In genomic region chr11:59051383-59051782, GRCh38 we compare ENCODE assay signal across 17 cellular contexts. TPM values are rescaled to one million over a fixed set of nuclear protein-coding genes. Genes with fewer than 3 reads are reported as not detected.
DNase-seq lines count a peak whose midpoint lies in the region; ATAC-seq, FAIRE-seq and TF ChIP-seq lines count a peak whose summit lies in the region.
"Not testable (repeated sequence)": the region's sequence is repeated elsewhere in the genome, so short reads cannot be mapped to it uniquely, and the experiment has no call there.
"Had no signal": no experiment of that assay in that cellular context is flagged by ENCODE, and none has a peak within 500 bp of the region (broad histone marks: within the 10 kb centered on the region; RNA-seq: fewer than 3 reads in every experiment).

No MANE protein-coding gene starts in this region.

- DNase-seq in GM18507 (ENCODE audit: extremely low spot score, insufficient read length, low read depth), result not testable (repeated sequence)
- DNase-seq in GM23338 (ENCODE audit: low spot score), result peak; percentile 30
- peak; percentile 69 for DNase-seq in OCI-LY7 (ENCODE audit: low spot score)
- DNase-seq in stimulated activated naive B cell treated with anti-CD40 and anti-IgM and Interleukin-4, amounts not matched to agents 10 μg/mL and 1 μg/mL and 100 μg/mL, for 72 hours, result peak; percentile 34

- peak; percentile 75 for FAIRE-seq in GM18507 (lab: Jason Lieb, UNC)

- H3K4me2 ChIP-seq in GM23338, result not testable (repeated sequence)
- H3K4me2 ChIP-seq in OCI-LY7 (ENCODE audit: low read length), result peak overlapping the region; percentile 63

- H3K27me3 Mint-ChIP-seq in GM23338 (ENCODE audit: insufficient read depth, low read depth, poor library complexity); stimulated activated naive B cell treated with anti-CD40 and anti-IgM and Interleukin-4, amounts not matched to agents 10 μg/mL and 1 μg/mL and 100 μg/mL, for 72 hours: not testable (repeated sequence)

- not testable (repeated sequence) for H3K9me3 ChIP-seq in OCI-LY7 (ENCODE audit: low read length)

- not testable (repeated sequence) for H4K20me1 ChIP-seq in GM23338 (replicated peaks; ENCODE audit: insufficient read depth); OCI-LY7 (ENCODE audit: insufficient read depth, low read length)

- H3K4me3 Mint-ChIP-seq in GM23338, result not testable (repeated sequence)
- peak overlapping the region in 1 of 2 donors; percentile 14 for H3K4me3 Mint-ChIP-seq in stimulated activated naive B cell treated with anti-CD40 and anti-IgM and Interleukin-4, amounts not matched to agents 10 μg/mL and 1 μg/mL and 100 μg/mL, for 72 hours

- not testable (repeated sequence) for H3K27ac ChIP-seq in GM23338 (ENCODE audit: low read depth); OCI-LY7 (ENCODE audit: low read depth, low read length, poor library complexity, severe bottlenecking)

- not testable (repeated sequence) for H3K9me3 Mint-ChIP-seq in GM23338; stimulated activated naive B cell treated with anti-CD40 and anti-IgM and Interleukin-4, amounts not matched to agents 10 μg/mL and 1 μg/mL and 100 μg/mL, for 72 hours

- H3K4me1 ChIP-seq in GM23338 (ENCODE audit: insufficient read depth) (peaks cover 19% of the 10 kb centered on the region), OCI-LY7 (ENCODE audit: insufficient read depth, low read length, poor library complexity, severe bottlenecking) (peaks cover 44% of the 10 kb centered on the region)

- intact Hi-C loops in OCI-LY7 (cut with micrococcal nuclease; ENCODE audit: unreplicated experiment), result loop anchor here (10.0 kb wide), 1 partner anchor 127 kb away; no protein-coding TSS in a partner anchor

- H3K4me3 ChIP-seq in GM23338; OCI-LY7 (ENCODE audit: low read depth, low read length, poor library complexity, severe bottlenecking): not testable (repeated sequence)

- H2AFZ ChIP-seq in GM23338; OCI-LY7 (ENCODE audit: low read length): not testable (repeated sequence)

- not testable (repeated sequence) for H3K36me3 Mint-ChIP-seq in GM23338 (ENCODE audit: low read depth); stimulated activated naive B cell treated with anti-CD40 and anti-IgM and Interleukin-4, amounts not matched to agents 10 μg/mL and 1 μg/mL and 100 μg/mL, for 72 hours

- ATAC-seq in GM18909 (IDR thresholded peaks at IDR 0.05; ENCODE audit: poor library complexity, unreplicated experiment) (peak; percentile 68), GM21381 (IDR thresholded peaks at IDR 0.05; ENCODE audit: unreplicated experiment) (peak; percentile 58), GM23338 (peak; percentile 79), HG02943 (IDR thresholded peaks at IDR 0.05; ENCODE audit: low read depth, unreplicated experiment) (peak; percentile 66), HG03342 (IDR thresholded peaks at IDR 0.05; ENCODE audit: unreplicated experiment) (peak; percentile 65)
- ATAC-seq in stimulated activated naive B cell treated with anti-CD40 and anti-IgM and Interleukin-4, amounts not matched to agents 10 μg/mL and 1 μg/mL and 100 μg/mL, for 72 hours (replicated peaks), result peak; percentile 99

- not testable (repeated sequence) for H3K36me3 ChIP-seq in GM23338 (ENCODE audit: insufficient read depth); OCI-LY7 (ENCODE audit: insufficient read depth, low read length)

- H3K27ac Mint-ChIP-seq in GM23338, result not testable (repeated sequence)
- H3K27ac Mint-ChIP-seq in stimulated activated naive B cell treated with anti-CD40 and anti-IgM and Interleukin-4, amounts not matched to agents 10 μg/mL and 1 μg/mL and 100 μg/mL, for 72 hours, result peak overlapping the region; percentile 2

- H3F3A ChIP-seq in GM23338 (replicated peaks; ENCODE audit: low read depth), result not testable (repeated sequence)

- not testable (repeated sequence) for BruUV-seq in OCI-LY7 (replicated peaks; lab: Mats Ljungman, UMichigan)

- not testable (repeated sequence) for TF ChIP-seq CTCF in GM23338 (conservative IDR thresholded peaks at IDR 0.05; ENCODE audit: low read depth in 2 of 2); OCI-LY7 (conservative IDR thresholded peaks at IDR 0.05; ENCODE audit: low read length)

- H3K27me3 ChIP-seq in GM23338 (ENCODE audit: insufficient read depth), result not testable (repeated sequence)

- CTCF ChIA-PET in OCI-LY7 (lab: Charles Lee; ENCODE audit: unreplicated experiment), result not testable (repeated sequence)

- H3K9me2 ChIP-seq in GM23338 (ENCODE audit: insufficient read depth); OCI-LY7 (ENCODE audit: insufficient read depth, low read length): not testable (repeated sequence)

- not testable (repeated sequence) for H3K79me2 ChIP-seq in GM23338 (replicated peaks; ENCODE audit: insufficient read depth); OCI-LY7 (ENCODE audit: insufficient read depth, low read depth, low read length)

- H3K4me1 Mint-ChIP-seq in GM23338, result peaks cover 38% of the 10 kb centered on the region
- peaks cover 22 to 50% of the 10 kb centered on the region in 2 donors for H3K4me1 Mint-ChIP-seq in stimulated activated naive B cell treated with anti-CD40 and anti-IgM and Interleukin-4, amounts not matched to agents 10 μg/mL and 1 μg/mL and 100 μg/mL, for 72 hours

- POLR2A ChIA-PET in OCI-LY7 (lab: Charles Lee), result interaction anchor here (0.8 kb wide), 1 partner anchor 95 kb away, joined by 3 read pairs; no protein-coding TSS in a partner anchor

RNA-seq across cellular contexts. Expression of gene GLYATL1B, which starts 34.7 kb away (rescaled TPM):
- 0.90 TPM in 1 of 2 replicates, not detected in the other for total RNA-seq in GM23338 (2014; rRNA removed; shearing (Covaris generic))
- 0.27 TPM in 1 of 2 replicates, not detected in the other for polyA plus RNA-seq in GM23338 (2016; fragmentation: Nextera tagmentation; extraction: Ambion mirVana)
- total RNA-seq in OCI-LY7 (2014; rRNA removed; shearing (Covaris generic)), result 0.59 TPM in 1 of 2 replicates, not detected in the other
- total RNA-seq in OCI-LY7 (2022), result not detected in 2 replicates
- total RNA-seq: activated naive CD4-positive, alpha-beta T cell treated with anti-CD3 and anti-CD28 coated beads for 36 hours; Calu3; chondrocyte; kidney; lower leg skin; natural killer cell treated with Interleukin-12 subunit alpha and Interleukin-12 subunit beta and Interleukin-15 and Interleukin-18, amount 100 ng/mL, for 72 hours; osteoblast; skeletal muscle tissue; transverse colon had no signal

RNA-seq across cellular contexts. Expression of gene FAM111B, which starts 55.7 kb away (rescaled TPM):
- 27.9 and 30.6 TPM in 2 replicates for total RNA-seq in GM23338 (2014; rRNA removed; shearing (Covaris generic))
- 28.2 and 40.7 TPM in 2 replicates for polyA plus RNA-seq in GM23338 (2016; fragmentation: Nextera tagmentation; extraction: Ambion mirVana)
- 30.3 and 37.6 TPM in 2 replicates for total RNA-seq in OCI-LY7 (2014; rRNA removed; shearing (Covaris generic))
- total RNA-seq in OCI-LY7 (2022), result 38.1 and 39.8 TPM in 2 replicates
